In the genomic region with DNA sequence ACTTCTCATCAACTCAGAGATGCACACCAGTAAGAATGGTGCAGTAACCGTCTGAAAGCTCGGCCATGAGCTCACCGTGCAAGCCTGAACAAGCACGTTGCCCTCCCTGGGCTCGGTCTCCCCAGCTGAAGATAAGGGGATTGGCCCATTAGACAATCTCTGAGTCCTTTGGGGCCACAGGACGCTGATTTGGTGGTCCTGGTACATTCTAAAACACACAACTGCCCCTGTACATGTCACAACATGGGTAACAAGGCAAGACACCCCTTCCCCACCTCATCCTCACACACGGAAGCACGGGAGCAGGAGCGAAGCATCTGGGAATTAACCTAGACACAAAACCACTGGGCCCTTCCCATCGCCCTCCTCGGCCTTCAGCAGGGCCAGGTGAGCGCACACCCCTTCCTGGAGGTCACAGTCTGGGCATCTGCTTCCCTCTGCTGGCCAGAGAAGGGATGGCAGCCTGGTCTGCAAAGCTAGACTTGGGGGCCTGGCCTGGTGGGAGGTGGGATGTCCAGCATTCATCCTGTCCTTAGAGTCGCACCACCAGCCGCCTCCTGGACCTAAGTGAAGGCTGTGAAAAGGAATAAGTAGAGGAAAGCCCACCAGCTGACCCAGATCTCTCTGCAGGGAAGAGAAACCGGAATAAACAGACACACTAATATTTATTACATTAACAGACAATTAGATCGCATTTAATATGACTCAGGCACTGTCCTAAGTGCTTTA, we compare ENCODE assay signal across 8 cellular contexts. TPM values are rescaled to one million over a fixed set of nuclear protein-coding genes. Genes with fewer than 3 reads are reported as not detected.
DNase-seq lines count a peak whose midpoint lies in the region; ATAC-seq and TF ChIP-seq lines count a peak whose summit lies in the region.

No MANE protein-coding gene starts in this region.

- no peaks in the 10 kb centered on the region for H3K36me3 ChIP-seq in prostate gland

- no peaks in the 10 kb centered on the region for H3K4me1 ChIP-seq in prostate gland (replicated peaks)

- peak; percentile 58 to 86 (median 76) for TF ChIP-seq CTCF in prostate gland (IDR thresholded peaks at IDR 0.05)

- WGBS in prostate gland, result 27% methylated on average over 16 of the region's 16 CpGs

- ATAC-seq in GM18498 (IDR thresholded peaks at IDR 0.05; ENCODE audit: unreplicated experiment) (peak; percentile 77), Right ventricle myocardium superior (ENCODE audit: poor library complexity) (peak; percentile 88), HG02970 (IDR thresholded peaks at IDR 0.05; ENCODE audit: low FRiP score, unreplicated experiment) (no peak)

- in situ Hi-C loops in ACHN (cut with HindIII; ENCODE audit: low pct_ligation_motif_present, low pct_unique_long_range_greater_than_20kb, low sequenced_read_pairs), result no loop called here

- no peak overlapping the region for H3K27ac ChIP-seq in prostate gland

- intact Hi-C loops in Right ventricle myocardium superior (cut with DNase I) (no loop called here), prostate gland (cut with DNase I) (no loop called here)

- H3K27me3 ChIP-seq in prostate gland (replicated peaks; ENCODE audit: insufficient read depth), result peaks cover 3% of the 10 kb centered on the region

- H3K9me3 ChIP-seq in prostate gland, result no peaks in the 10 kb centered on the region

- no peak overlapping the region for H3K4me3 ChIP-seq in prostate gland

- no peak for TF ChIP-seq POLR2A in prostate gland (IDR thresholded peaks at IDR 0.05)

- DNase-seq in ACHN (peak; percentile 84), HUDEP-2 (lab: John Stamatoyannopoulos, UW; ENCODE audit: unreplicated experiment in 76 of 76) (peak in 48 of 76 experiments; percentile 2 to 74 (median 36)), RPMI8226 (peak; percentile 81), Right ventricle myocardium superior (peak; percentile 79), prostate gland (ENCODE audit: low spot score) (peak; percentile 41)
- DNase-seq in activated effector memory CD4-positive, alpha-beta T cell treated with Interleukin-2 at 50 U/mL for 16 hours, result peak; percentile 60

RNA-seq across cellular contexts. Expression of a gene that starts 18.9 kb away (rescaled TPM):
- total RNA-seq in Right ventricle myocardium superior (16.5 TPM), prostate gland (10 to 100 TPM; 51.7 to 54.9 TPM)
